1 cellular context compared by ENCODE assay signal in the genomic region with DNA sequence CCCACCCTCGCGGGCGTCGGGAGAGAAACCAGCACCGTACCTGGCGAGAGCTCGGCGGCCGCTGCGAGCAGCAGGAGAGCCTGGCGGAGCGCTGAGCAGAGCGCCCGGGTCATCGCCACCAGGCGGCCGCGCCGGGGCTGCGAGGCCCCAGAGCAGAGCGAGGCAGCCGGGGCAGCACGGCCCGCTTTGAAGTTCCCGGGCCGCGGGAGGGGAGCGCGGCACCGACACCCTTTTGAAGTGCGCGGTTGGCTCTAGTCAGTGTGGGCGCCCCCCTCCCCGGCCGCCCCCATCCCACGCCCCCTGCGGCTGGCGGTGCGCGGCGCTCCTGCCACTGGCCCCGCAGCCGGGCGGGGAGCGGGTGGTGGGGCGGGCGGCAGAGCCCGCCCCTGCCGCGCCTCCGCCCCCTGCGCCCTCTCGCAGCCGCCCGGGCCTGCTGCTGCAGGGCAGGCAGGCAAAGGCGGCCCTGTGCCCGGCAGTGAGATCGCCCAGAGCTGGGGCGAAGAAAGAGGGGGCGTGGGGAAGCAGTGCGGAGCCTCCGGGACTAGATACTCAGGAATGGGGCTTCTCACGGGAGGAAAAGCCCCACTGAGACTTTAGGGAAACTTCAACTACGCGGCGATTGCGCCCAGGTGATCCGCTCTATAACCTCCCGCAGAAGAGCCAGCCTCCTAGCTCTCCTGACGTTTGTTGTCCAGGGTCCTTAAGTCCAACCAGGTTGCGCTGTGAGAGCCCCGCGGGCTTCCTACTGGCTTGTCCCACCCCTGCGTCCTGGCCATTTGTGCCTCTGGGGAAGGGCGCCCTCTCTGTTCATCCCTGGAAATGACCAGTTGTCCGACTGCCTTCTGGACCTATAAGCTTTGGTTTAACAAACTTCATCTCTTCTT.
TF ChIP-seq lines count a peak whose summit lies in the region.

ACVR1C (minus strand) TSS at position 333 of the 884 bp plus-strand sequence; CDS start at position 113, 220 bp downstream.

TF ChIP-seq in HepG2, 621 proteins besides CTCF, POLR2A, EP300 and RAD21 (continued from another document and continues in another):
- TF ChIP-seq, protein P1, sequence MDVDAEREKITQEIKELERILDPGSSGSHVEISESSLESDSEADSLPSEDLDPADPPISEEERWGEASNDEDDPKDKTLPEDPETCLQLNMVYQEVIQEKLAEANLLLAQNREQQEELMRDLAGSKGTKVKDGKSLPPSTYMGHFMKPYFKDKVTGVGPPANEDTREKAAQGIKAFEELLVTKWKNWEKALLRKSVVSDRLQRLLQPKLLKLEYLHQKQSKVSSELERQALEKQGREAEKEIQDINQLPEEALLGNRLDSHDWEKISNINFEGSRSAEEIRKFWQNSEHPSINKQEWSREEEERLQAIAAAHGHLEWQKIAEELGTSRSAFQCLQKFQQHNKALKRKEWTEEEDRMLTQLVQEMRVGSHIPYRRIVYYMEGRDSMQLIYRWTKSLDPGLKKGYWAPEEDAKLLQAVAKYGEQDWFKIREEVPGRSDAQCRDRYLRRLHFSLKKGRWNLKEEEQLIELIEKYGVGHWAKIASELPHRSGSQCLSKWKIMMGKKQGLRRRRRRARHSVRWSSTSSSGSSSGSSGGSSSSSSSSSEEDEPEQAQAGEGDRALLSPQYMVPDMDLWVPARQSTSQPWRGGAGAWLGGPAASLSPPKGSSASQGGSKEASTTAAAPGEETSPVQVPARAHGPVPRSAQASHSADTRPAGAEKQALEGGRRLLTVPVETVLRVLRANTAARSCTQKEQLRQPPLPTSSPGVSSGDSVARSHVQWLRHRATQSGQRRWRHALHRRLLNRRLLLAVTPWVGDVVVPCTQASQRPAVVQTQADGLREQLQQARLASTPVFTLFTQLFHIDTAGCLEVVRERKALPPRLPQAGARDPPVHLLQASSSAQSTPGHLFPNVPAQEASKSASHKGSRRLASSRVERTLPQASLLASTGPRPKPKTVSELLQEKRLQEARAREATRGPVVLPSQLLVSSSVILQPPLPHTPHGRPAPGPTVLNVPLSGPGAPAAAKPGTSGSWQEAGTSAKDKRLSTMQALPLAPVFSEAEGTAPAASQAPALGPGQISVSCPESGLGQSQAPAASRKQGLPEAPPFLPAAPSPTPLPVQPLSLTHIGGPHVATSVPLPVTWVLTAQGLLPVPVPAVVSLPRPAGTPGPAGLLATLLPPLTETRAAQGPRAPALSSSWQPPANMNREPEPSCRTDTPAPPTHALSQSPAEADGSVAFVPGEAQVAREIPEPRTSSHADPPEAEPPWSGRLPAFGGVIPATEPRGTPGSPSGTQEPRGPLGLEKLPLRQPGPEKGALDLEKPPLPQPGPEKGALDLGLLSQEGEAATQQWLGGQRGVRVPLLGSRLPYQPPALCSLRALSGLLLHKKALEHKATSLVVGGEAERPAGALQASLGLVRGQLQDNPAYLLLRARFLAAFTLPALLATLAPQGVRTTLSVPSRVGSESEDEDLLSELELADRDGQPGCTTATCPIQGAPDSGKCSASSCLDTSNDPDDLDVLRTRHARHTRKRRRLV (CRISPR knock-in tag; IDR thresholded peaks at IDR 0.05): no peak
- TF ChIP-seq HMGA1 (CRISPR knock-in tag; conservative IDR thresholded peaks at IDR 0.05) (no peak), SP4 (CRISPR knock-in tag; IDR thresholded peaks at IDR 0.05) (0 out of 2 replicates have a peak, but pooled peaks have one; percentile 19), ZNF382 (CRISPR knock-in tag; IDR thresholded peaks at IDR 0.05; ENCODE audit: borderline replicate concordance) (no peak), ELF1 (CRISPR knock-in tag; IDR thresholded peaks at IDR 0.05) (no peak; the same call in 1 of the 2 replicates), TOPORS (CRISPR knock-in tag; IDR thresholded peaks at IDR 0.05) (peak; percentile 72; the same call in 1 of the 2 replicates), NR2F2 (IDR thresholded peaks at IDR 0.05; ENCODE audit: borderline replicate concordance, low read depth) (no peak), RFX1 (IDR thresholded peaks at IDR 0.05) (no peak), ZNF572 (CRISPR knock-in tag; IDR thresholded peaks at IDR 0.05) (no peak), ATF7-NPFF (CRISPR knock-in tag; IDR thresholded peaks at IDR 0.05; ENCODE audit: low read depth) (peak; percentile 82), EED (CRISPR knock-in tag; IDR thresholded peaks at IDR 0.05) (no peak), BCL3 (CRISPR knock-in tag; IDR thresholded peaks at IDR 0.05) (no peak), BCLAF1 (IDR thresholded peaks at IDR 0.05) (no peak), MXD4 (CRISPR knock-in tag; IDR thresholded peaks at IDR 0.05) (no peak), KLF6 (CRISPR knock-in tag; IDR thresholded peaks at IDR 0.05) (no peak), HCFC1 (IDR thresholded peaks at IDR 0.05; ENCODE audit: low read depth, low read length) (no peak), FOXA3 (CRISPR knock-in tag; IDR thresholded peaks at IDR 0.05) (no peak), ZNF44 (CRISPR knock-in tag; IDR thresholded peaks at IDR 0.05) (no peak), ZNF205 (CRISPR knock-in tag; IDR thresholded peaks at IDR 0.05) (no peak), RBM39 (IDR thresholded peaks at IDR 0.05; ENCODE audit: low read depth, low read length, poor library complexity, severe bottlenecking) (no peak), FLYWCH1 (CRISPR knock-in tag; IDR thresholded peaks at IDR 0.05) (no peak), GFI1 (CRISPR knock-in tag; IDR thresholded peaks at IDR 0.05; ENCODE audit: borderline replicate concordance) (0 out of 2 replicates have a peak, but pooled peaks have one; percentile 39), ZSCAN9 (CRISPR knock-in tag; IDR thresholded peaks at IDR 0.05; ENCODE audit: borderline replicate concordance) (peak; percentile 14; the same call in 1 of the 2 replicates), NFYB (CRISPR knock-in tag; IDR thresholded peaks at IDR 0.05) (peak; percentile 72), ATRX (CRISPR knock-in tag; IDR thresholded peaks at IDR 0.05; ENCODE audit: borderline replicate concordance) (no peak), SIX1 (CRISPR knock-in tag; IDR thresholded peaks at IDR 0.05; ENCODE audit: borderline replicate concordance) (no peak), IKZF1 (IDR thresholded peaks at IDR 0.05) (no peak), ONECUT2 (CRISPR knock-in tag; IDR thresholded peaks at IDR 0.05) (no peak), ZNF274 (CRISPR knock-in tag; IDR thresholded peaks at IDR 0.05) (no peak; the same call in 1 of the 2 replicates), NCOA1 (CRISPR knock-in tag; IDR thresholded peaks at IDR 0.05) (no peak), ZNF251 (CRISPR knock-in tag; IDR thresholded peaks at IDR 0.05) (no peak), NFIB (CRISPR knock-in tag; IDR thresholded peaks at IDR 0.05; ENCODE audit: borderline replicate concordance) (no peak)
- TF ChIP-seq, protein P2, sequence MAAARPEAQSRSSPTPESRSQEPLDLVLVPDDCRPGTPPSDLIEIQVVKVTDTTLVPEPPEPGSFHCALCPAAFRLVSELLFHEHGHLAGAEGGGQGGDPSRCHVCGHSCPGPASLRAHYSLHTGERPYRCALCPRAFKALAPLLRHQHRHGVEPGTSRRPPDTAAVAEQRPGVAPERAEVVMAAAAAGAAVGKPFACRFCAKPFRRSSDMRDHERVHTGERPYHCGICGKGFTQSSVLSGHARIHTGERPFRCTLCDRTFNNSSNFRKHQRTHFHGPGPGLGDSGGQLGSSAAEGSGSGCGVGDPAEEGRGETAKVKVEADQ (CRISPR knock-in tag; IDR thresholded peaks at IDR 0.05; ENCODE audit: borderline replicate concordance): no peak
- TF ChIP-seq, protein P3, sequence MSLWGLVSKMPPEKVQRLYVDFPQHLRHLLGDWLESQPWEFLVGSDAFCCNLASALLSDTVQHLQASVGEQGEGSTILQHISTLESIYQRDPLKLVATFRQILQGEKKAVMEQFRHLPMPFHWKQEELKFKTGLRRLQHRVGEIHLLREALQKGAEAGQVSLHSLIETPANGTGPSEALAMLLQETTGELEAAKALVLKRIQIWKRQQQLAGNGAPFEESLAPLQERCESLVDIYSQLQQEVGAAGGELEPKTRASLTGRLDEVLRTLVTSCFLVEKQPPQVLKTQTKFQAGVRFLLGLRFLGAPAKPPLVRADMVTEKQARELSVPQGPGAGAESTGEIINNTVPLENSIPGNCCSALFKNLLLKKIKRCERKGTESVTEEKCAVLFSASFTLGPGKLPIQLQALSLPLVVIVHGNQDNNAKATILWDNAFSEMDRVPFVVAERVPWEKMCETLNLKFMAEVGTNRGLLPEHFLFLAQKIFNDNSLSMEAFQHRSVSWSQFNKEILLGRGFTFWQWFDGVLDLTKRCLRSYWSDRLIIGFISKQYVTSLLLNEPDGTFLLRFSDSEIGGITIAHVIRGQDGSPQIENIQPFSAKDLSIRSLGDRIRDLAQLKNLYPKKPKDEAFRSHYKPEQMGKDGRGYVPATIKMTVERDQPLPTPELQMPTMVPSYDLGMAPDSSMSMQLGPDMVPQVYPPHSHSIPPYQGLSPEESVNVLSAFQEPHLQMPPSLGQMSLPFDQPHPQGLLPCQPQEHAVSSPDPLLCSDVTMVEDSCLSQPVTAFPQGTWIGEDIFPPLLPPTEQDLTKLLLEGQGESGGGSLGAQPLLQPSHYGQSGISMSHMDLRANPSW (CRISPR knock-in tag; IDR thresholded peaks at IDR 0.05; ENCODE audit: borderline replicate concordance): no peak
- TF ChIP-seq, protein P4, sequence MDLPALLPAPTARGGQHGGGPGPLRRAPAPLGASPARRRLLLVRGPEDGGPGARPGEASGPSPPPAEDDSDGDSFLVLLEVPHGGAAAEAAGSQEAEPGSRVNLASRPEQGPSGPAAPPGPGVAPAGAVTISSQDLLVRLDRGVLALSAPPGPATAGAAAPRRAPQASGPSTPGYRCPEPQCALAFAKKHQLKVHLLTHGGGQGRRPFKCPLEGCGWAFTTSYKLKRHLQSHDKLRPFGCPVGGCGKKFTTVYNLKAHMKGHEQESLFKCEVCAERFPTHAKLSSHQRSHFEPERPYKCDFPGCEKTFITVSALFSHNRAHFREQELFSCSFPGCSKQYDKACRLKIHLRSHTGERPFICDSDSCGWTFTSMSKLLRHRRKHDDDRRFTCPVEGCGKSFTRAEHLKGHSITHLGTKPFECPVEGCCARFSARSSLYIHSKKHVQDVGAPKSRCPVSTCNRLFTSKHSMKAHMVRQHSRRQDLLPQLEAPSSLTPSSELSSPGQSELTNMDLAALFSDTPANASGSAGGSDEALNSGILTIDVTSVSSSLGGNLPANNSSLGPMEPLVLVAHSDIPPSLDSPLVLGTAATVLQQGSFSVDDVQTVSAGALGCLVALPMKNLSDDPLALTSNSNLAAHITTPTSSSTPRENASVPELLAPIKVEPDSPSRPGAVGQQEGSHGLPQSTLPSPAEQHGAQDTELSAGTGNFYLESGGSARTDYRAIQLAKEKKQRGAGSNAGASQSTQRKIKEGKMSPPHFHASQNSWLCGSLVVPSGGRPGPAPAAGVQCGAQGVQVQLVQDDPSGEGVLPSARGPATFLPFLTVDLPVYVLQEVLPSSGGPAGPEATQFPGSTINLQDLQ (CRISPR knock-in tag; IDR thresholded peaks at IDR 0.05): no peak
